Comparison of ENCODE assay signal across 8 cellular contexts in the genomic region with DNA sequence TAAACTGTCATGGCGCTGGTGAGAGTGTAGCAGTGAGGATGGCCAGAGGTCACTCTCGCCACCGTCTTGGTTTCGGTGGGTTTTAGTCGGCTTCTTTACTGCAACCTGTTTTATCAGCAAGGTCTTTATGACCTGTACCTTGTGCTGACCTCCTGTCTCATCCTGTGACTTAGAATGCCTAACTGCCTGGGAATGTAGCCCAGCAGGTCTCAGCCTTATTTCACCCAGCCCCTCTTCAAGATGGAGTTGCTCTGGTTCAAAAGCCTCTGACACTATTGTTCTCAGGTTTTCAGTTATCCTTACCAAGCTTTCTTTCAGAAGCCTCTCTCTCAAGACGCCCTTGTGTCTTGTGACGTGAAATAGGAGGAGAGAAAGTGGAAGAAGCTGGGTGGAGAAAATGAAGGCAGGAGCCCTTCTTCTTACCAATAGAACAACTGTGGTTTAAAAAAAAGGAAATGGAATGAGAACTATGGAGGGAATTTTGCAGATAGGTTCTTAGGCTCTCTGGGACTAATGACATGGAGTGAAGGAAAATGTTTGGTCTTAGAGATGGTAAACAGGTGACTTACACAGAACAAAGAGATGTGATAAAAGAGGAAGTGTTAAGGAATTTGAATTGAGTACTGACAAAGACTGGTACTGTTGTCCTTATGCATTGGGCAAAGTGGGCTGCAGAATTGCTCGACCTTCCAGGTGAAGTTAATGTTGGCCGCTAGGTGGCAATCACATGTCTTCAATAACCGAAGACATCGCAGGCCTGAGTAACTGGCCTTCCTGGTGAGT.
DNase-seq lines count a peak whose midpoint lies in the region; ATAC-seq, FAIRE-seq and TF ChIP-seq lines count a peak whose summit lies in the region.

No MANE protein-coding gene starts in this region.

- TF ChIP-seq CTCF in astrocyte of the cerebellum (IDR thresholded peaks at IDR 0.05; ENCODE audit: low read depth, low read length, missing control alignments): peak; percentile 66

- H3K4me3 ChIP-seq in astrocyte of the cerebellum (ENCODE audit: low read depth, low read length) (no peak overlapping the region), small intestine (ENCODE audit: low read depth in 1 of 2, low read length in 2 of 2) (no peak overlapping the region)

- no peak for FAIRE-seq in small intestine (lab: Jason Lieb, UNC)

- no peaks in the 10 kb centered on the region for H3K9me3 ChIP-seq in small intestine (ENCODE audit: control insufficient read depth, low read depth)

- in situ Hi-C loops in astrocyte of the cerebellum (cut with HindIII; ENCODE audit: low sequenced_read_pairs): loop anchor here (5.0 to 10.0 kb wide), 2 partner anchors 35 to 112 kb away; no protein-coding TSS in a partner anchor

- H3K36me3 ChIP-seq in small intestine (ENCODE audit: control insufficient read depth in 2 of 2, insufficient read depth in 2 of 2, low read length in 2 of 2): no peaks in the 10 kb centered on the region

- ATAC-seq in HG02759 (IDR thresholded peaks at IDR 0.05; ENCODE audit: unreplicated experiment): peak; percentile 92

- DNase-seq in activated CD8-positive, alpha-beta memory T cell treated with anti-CD3 and anti-CD28 coated beads for 1 hour (ENCODE audit: extremely low read depth in 1 of 2, low read depth in 1 of 2): peak; percentile 4 to 24
- no peak for DNase-seq in activated CD8-positive, alpha-beta memory T cell treated with anti-CD3 and anti-CD28 coated beads, Interleukin-2, amount 50 U/mL, for 48 hours
- DNase-seq in NCI-H1105 treated with DMSO at 0.1 percent for 48 hours (lab: John Stamatoyannopoulos, UW): peak; percentile 67
- DNase-seq in SW480 (ENCODE audit: low spot score): peak; percentile 57
- DNase-seq in astrocyte of the cerebellum (ENCODE audit: low read depth): peak; percentile 84
- peak in 39 of 51 donors; percentile 2 to 81 (median 47) for DNase-seq in hypothalamus (lab: John Stamatoyannopoulos, UW)
- peak; percentile 79 for DNase-seq in small intestine

- no peaks in the 10 kb centered on the region for H3K27me3 ChIP-seq in small intestine (ENCODE audit: control insufficient read depth in 2 of 2, insufficient read depth in 2 of 2, low read length in 2 of 2)

- no peak overlapping the region for H3K27ac ChIP-seq in small intestine (ENCODE audit: low read depth in 1 of 2, low read length in 1 of 2)

- 37 to 48% (median 41%) methylated on average over 11 of the region's 11 CpGs for WGBS in small intestine, 3 donors

- no peaks in the 10 kb centered on the region for H3K4me1 ChIP-seq in small intestine (ENCODE audit: control insufficient read depth in 2 of 2, insufficient read depth in 1 of 2, low read depth in 1 of 2, low read length in 1 of 2)
